Comparison of ENCODE assay signal across 13 cellular contexts in the genomic region with DNA sequence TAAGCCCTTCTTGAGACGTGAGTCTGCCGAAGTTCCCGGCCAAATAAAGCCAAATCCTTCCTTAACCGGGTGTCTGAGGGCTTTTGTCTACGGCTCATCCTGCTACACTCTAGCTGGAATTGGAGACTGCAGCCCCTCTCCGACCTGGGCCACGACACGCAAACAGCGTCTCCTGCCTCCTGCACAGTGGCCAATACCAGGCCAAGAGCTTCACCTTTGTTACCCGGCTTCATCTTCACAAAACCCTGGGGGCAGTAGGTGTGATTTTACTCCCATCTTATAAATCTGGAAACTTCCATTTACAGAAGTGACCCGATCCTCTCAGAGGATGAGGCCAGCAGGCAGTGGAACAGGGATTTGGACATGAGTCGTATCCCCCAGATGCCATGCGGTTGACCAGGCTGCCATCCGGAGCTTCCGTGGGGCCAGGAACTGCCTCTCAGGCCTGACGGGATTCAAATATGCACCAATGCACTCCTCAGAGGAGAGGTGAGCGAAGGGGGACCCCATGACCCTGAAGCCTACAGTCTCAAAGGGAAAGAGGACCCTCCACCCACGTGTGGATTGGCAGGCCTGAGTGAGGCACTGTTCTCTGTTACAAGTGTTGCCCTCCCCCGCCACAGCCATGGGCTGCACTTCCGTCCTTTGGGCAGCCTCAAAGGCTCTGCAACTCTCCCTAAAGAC. TPM values are rescaled to one million over a fixed set of nuclear protein-coding genes. Genes with fewer than 3 reads are reported as not detected.
A peak's percentile ranks its signal among the peaks of the same experiment; 100 is the strongest.
DNase-seq lines count a peak whose midpoint lies in the region; ATAC-seq and TF ChIP-seq lines count a peak whose summit lies in the region.
"Had no signal": no experiment of that assay in that cellular context is flagged by ENCODE, and none has a peak within 500 bp of the region (broad histone marks: within the 10 kb centered on the region; RNA-seq: fewer than 3 reads in every experiment).

No MANE protein-coding gene starts in this region.

- H2BK5ac ChIP-seq in H9 (ENCODE audit: insufficient read length, low read length): no peak overlapping the region

- H4K20me1 ChIP-seq in H9 (ENCODE audit: control insufficient read depth, insufficient read depth, insufficient read length): no peaks in the 10 kb centered on the region

- no peak overlapping the region for H3K14ac ChIP-seq in H9 (ENCODE audit: insufficient read depth, low read length)

- POLR2A ChIA-PET in naive thymus-derived CD8-positive, alpha-beta T cell (lab: Charles Lee): interaction anchor here (1.4 kb wide), 1 partner anchor 30 kb away, joined by 10 read pairs; no protein-coding TSS in a partner anchor

- H3T11ph ChIP-seq in H9 (ENCODE audit: low read length): no peak overlapping the region

- no peak for DNase-seq in CD14-positive monocyte (ENCODE audit: low spot score)
- peak; percentile 23 for DNase-seq in H9
- peak in 4 of 10 donors; percentile 19 to 39 (median 30) for DNase-seq in dorsolateral prefrontal cortex
- DNase-seq in omental fat pad (ENCODE audit: low spot score): peak; percentile 19
- no peak for DNase-seq in AG08396 (ENCODE audit: low spot score)
- DNase-seq in activated gamma-delta T cell treated with Interleukin-2 at 50 U/mL for 16 hours: no peak
- DNase-seq in NCI-H2196 treated with DMSO at 0.1 percent for 48 hours (lab: John Stamatoyannopoulos, UW; ENCODE audit: unreplicated experiment): no peak
- no peak for DNase-seq in naive thymus-derived CD8-positive, alpha-beta T cell
- DNase-seq: activated gamma-delta T cell, NCI-H2171 treated with DMSO at 0.1 percent for 48 hours, occipital lobe, RPMI8226 had no signal

- H2AFZ ChIP-seq in H9 (ENCODE audit: low read length): no peak overlapping the region

- no peak overlapping the region for H2AK5ac ChIP-seq in H9 (ENCODE audit: insufficient read length, low read length)

- H3K27me3 Mint-ChIP-seq in CD14-positive monocyte (ENCODE audit: low read depth in 3 of 3) (peaks cover 0 to 3% (median 2%) of the 10 kb centered on the region in 3 donors), H9 (ENCODE audit: low read depth) (peaks cover 6% of the 10 kb centered on the region)
- H3K27me3 Mint-ChIP-seq in naive thymus-derived CD8-positive, alpha-beta T cell: no peaks in the 10 kb centered on the region

- H3K27me3 ChIP-seq in H9 (ENCODE audit: insufficient read depth, low read length) (no peaks in the 10 kb centered on the region), dorsolateral prefrontal cortex (no peaks in the 10 kb centered on the region)

- H3K27ac Mint-ChIP-seq in CD14-positive monocyte: peak overlapping the region; percentile 88 to 99 (median 93)
- H3K27ac Mint-ChIP-seq in H9: peak overlapping the region in 1 of 3 experiments; percentile 4; a peak in 1 of 7 replicates
- H3K27ac Mint-ChIP-seq in naive thymus-derived CD8-positive, alpha-beta T cell: peak overlapping the region in 4 of 10 donors; percentile 25 to 73 (median 62)

- no peak overlapping the region for H4K8ac ChIP-seq in H9 (replicated peaks; ENCODE audit: insufficient read length, low read depth, low read length)

- no peak overlapping the region for H2BK20ac ChIP-seq in H9 (ENCODE audit: low read depth, low read length, poor library complexity, severe bottlenecking)

- no peaks in the 10 kb centered on the region for H3K9me3 ChIP-seq in H9 (ENCODE audit: control insufficient read depth, low read depth, low read length)

- H3K36me3 Mint-ChIP-seq in CD14-positive monocyte (peaks cover 0 to 6% of the 10 kb centered on the region in 2 donors), H9 (ENCODE audit: insufficient read depth in 1 of 3, low read depth in 3 of 3) (no peaks in the 10 kb centered on the region)
- H3K36me3 Mint-ChIP-seq in naive thymus-derived CD8-positive, alpha-beta T cell: no peaks in the 10 kb centered on the region

- no peak overlapping the region for H2BK15ac ChIP-seq in H9 (ENCODE audit: low read depth, low read length)

- no peak overlapping the region for H3K4ac ChIP-seq in H9 (ENCODE audit: low read depth, low read length)

- no peaks in the 10 kb centered on the region for H3K23me2 ChIP-seq in H9 (ENCODE audit: insufficient read length, low read depth, low read length, poor library complexity, severe bottlenecking)

- no peak overlapping the region for H4K91ac ChIP-seq in H9 (ENCODE audit: insufficient read length, low read depth, low read length)

- intact Hi-C loops in CD14-positive monocyte (cut with micrococcal nuclease) (no loop called here), dorsolateral prefrontal cortex (cut with DNase I) (loop anchor here in 1 of 2 donors (5.0 kb wide), 1 partner anchor 36 kb away; no protein-coding TSS in a partner anchor)

- no peak overlapping the region for H3K4me3 ChIP-seq in dorsolateral prefrontal cortex

- no peak overlapping the region for H2BK12ac ChIP-seq in H9 (ENCODE audit: insufficient read length, low read depth, low read length)

- H3K4me3 Mint-ChIP-seq in CD14-positive monocyte: peak overlapping the region in 1 of 2 donors; percentile 10
- no peak overlapping the region for H3K4me3 Mint-ChIP-seq in H9
- no peak overlapping the region for H3K4me3 Mint-ChIP-seq in naive thymus-derived CD8-positive, alpha-beta T cell

- no peaks in the 10 kb centered on the region for H3K4me1 ChIP-seq in H9 (ENCODE audit: insufficient read depth, low read length)

- H3K79me2 ChIP-seq in H9 (ENCODE audit: insufficient read depth, low read length): no peaks in the 10 kb centered on the region

- no peak overlapping the region for H2BK120ac ChIP-seq in H9 (ENCODE audit: low read depth, low read length, poor library complexity, severe bottlenecking)

- no peaks in the 10 kb centered on the region for H3K79me1 ChIP-seq in H9 (ENCODE audit: insufficient read depth, low read depth, low read length, poor library complexity, severe bottlenecking)

- no peak for TF ChIP-seq CTCF in CD14-positive monocyte (IDR thresholded peaks at IDR 0.05)
- TF ChIP-seq CTCF in H9 (conservative IDR thresholded peaks at IDR 0.05): no peak
- TF ChIP-seq CTCF in dorsolateral prefrontal cortex (IDR thresholded peaks at IDR 0.05 in 54 of 56, conservative IDR thresholded peaks at IDR 0.05 in 2 of 56; ENCODE audit: low read depth in 1 of 56, partially characterized antibody in 56 of 56): no peak
- no peak for TF ChIP-seq CTCF in omental fat pad (IDR thresholded peaks at IDR 0.05)

- H3K18ac ChIP-seq in H9 (ENCODE audit: insufficient read length, low read depth, low read length): no peak overlapping the region

- H3K27ac ChIP-seq in H9 (ENCODE audit: insufficient read length, low read depth, low read length): no peak overlapping the region
- peak overlapping the region in 41 of 59 donors; percentile 1 to 83 (median 34) for H3K27ac ChIP-seq in dorsolateral prefrontal cortex
- H3K27ac ChIP-seq: KMS-11 had no signal

- H4K5ac ChIP-seq in H9 (ENCODE audit: insufficient read length, low read depth, low read length): no peak overlapping the region

- H3K9me3 Mint-ChIP-seq in CD14-positive monocyte (peaks cover 0 to 2% (median 0%) of the 10 kb centered on the region in 7 donors), H9 (no peaks in the 10 kb centered on the region)
- H3K9me3 Mint-ChIP-seq in naive thymus-derived CD8-positive, alpha-beta T cell: no peaks in the 10 kb centered on the region

- H3K4me2 ChIP-seq in H9 (ENCODE audit: insufficient read depth, insufficient read length, low read length): no peak overlapping the region
- H3K4me2 ChIP-seq: KMS-11 had no signal

- H3K56ac ChIP-seq in H9 (ENCODE audit: insufficient read length, low read depth, low read length): no peak overlapping the region

- H3K4me1 Mint-ChIP-seq in CD14-positive monocyte (peaks cover 82% of the 10 kb centered on the region), H9 (peaks cover 16 to 27% of the 10 kb centered on the region in 2 experiments)
- peaks cover 11 to 54% (median 46%) of the 10 kb centered on the region in 4 donors for H3K4me1 Mint-ChIP-seq in naive thymus-derived CD8-positive, alpha-beta T cell

- WGBS in H9 (ENCODE audit: extremely low coverage, insufficient read length, low lambda C conversion rate): no CpG with 5 or more reads among the region's 20 CpGs

- no peak overlapping the region for H3K23ac ChIP-seq in H9 (ENCODE audit: insufficient read length, low read depth, low read length)

- no peak overlapping the region for H3K9ac ChIP-seq in H9 (ENCODE audit: extremely low read depth, insufficient read length, low read length)
- H3K9ac ChIP-seq: KMS-11 had no signal

- ATAC-seq in omental fat pad (ENCODE audit: low FRiP score): no peak
- no peak for ATAC-seq in naive thymus-derived CD8-positive, alpha-beta T cell

RNA-seq across cellular contexts. Expression of a gene that starts 53.2 kb away (rescaled TPM):
- 10 to 100 TPM; 22.5 to 28.0 TPM for polyA plus RNA-seq in CD14-positive monocyte
- total RNA-seq in H9 (2021): 30.6 and 33.4 TPM in 2 replicates
- 100 to 1,000 TPM in 101 of 120 experiments, 10 to 100 TPM in 19; 73.4 to 179 (median 116) TPM for total RNA-seq in dorsolateral prefrontal cortex
- total RNA-seq in omental fat pad: 10 to 100 TPM; 49.7 to 67.5 (median 62.3) TPM
- total RNA-seq in naive thymus-derived CD8-positive, alpha-beta T cell: 100 to 1,000 TPM; 240 to 244 TPM
- 100 to 1,000 TPM in 1 of 3 donors, 10 to 100 TPM in 2; 70.1 to 102 (median 93.7) TPM for polyA plus RNA-seq in naive thymus-derived CD8-positive, alpha-beta T cell

Comparison
In these comparisons a context has a peak if more than half of its experiments do, and no peak if none do; other contexts are left out.
1. DNase-seq: peak in H9 (single experiment) and omental fat pad (single experiment); none in CD14-positive monocyte (single experiment), AG08396 (single experiment), activated gamma-delta T cell treated with Interleukin-2 at 50 U/mL for 16 hours (single experiment), NCI-H2196 treated with DMSO at 0.1 percent for 48 hours (single experiment) and naive thymus-derived CD8-positive, alpha-beta T cell (0 of 10).